In genomic region chr3:134080761-134081160, GRCh38 we compare ENCODE assay signal across 22 cellular contexts. TPM values are rescaled to one million over a fixed set of nuclear protein-coding genes. Genes with fewer than 3 reads are reported as not detected.
"Had no signal": no experiment of that assay in that cellular context is flagged by ENCODE, and none has a peak within 500 bp of the region (broad histone marks: within the 10 kb centered on the region; RNA-seq: fewer than 3 reads in every experiment).

No MANE protein-coding gene starts in this region.

- H2AFZ ChIP-seq: PC-9 had no signal

- H3K4me1 ChIP-seq: Peyer's patch, SJCRH30 had no signal

- H3K27ac ChIP-seq: KMS-11, PC-9, Peyer's patch, SJCRH30 had no signal

- H3K4me3 ChIP-seq: PC-9, Peyer's patch, SJCRH30 had no signal

- H3K4me2 ChIP-seq: KMS-11, PC-9 had no signal

- H3K36me3 ChIP-seq: Peyer's patch, SJCRH30 had no signal

- DNase-seq: IMR-90, Kasumi-1, MM.1S, NCI-H1092 treated with DMSO at 0.1 percent for 48 hours, NCI-H1436, NCI-H187, NCI-H2029, NCI-H2081 treated with DMSO at 0.1 percent for 48 hours, NCI-H2171, NCI-H226, NCI-H446, NCI-H510A, NCI-H524 treated with DMSO at 0.1 percent for 48 hours, NCI-H69, NCI-H774, OCI-M1, PC-9, Peyer's patch, SHP77 treated with DMSO at 0.1 percent for 48 hours, SJCRH30 had no signal

- H3K9ac ChIP-seq: KMS-11 had no signal

- H3K9me3 ChIP-seq: Peyer's patch, SJCRH30 had no signal

- H3K27me3 ChIP-seq: Peyer's patch, SJCRH30 had no signal

RNA-seq across cellular contexts. Expression of gene SLCO2A1, which starts 51.0 kb away (rescaled TPM):
- total RNA-seq: HT-29, SJCRH30 had no signal
